ENCODE assay signal across 8 cellular contexts in genomic region chr19:17996826-17997316, GRCh38. TPM values are rescaled to one million over a fixed set of nuclear protein-coding genes. Genes with fewer than 3 reads are reported as not detected.
DNase-seq lines count a peak whose midpoint lies in the region; ATAC-seq and TF ChIP-seq lines count a peak whose summit lies in the region.

No MANE protein-coding gene starts in this region.

- no peak overlapping the region for H3K27ac Mint-ChIP-seq in activated CD4-positive, alpha-beta T cell treated with anti-CD3 and anti-CD28 coated beads, Interleukin-2, amount 10 ng/mL, durations not matched to agents 7 days and 5 days

- no peaks in the 10 kb centered on the region for H3K36me3 ChIP-seq in right lobe of liver

- POLR2A ChIA-PET in activated CD4-positive, alpha-beta T cell treated with anti-CD3 and anti-CD28 coated beads, Interleukin-2, amount 10 ng/mL, durations not matched to agents 7 days and 5 days (lab: Charles Lee), result interaction anchor here (1.9 kb wide), 1 partner anchor 59 kb away, joined by 5 read pairs; no protein-coding TSS in a partner anchor

- H3K27me3 ChIP-seq in right lobe of liver, result no peaks in the 10 kb centered on the region

- ATAC-seq in HG02610 (IDR thresholded peaks at IDR 0.05; ENCODE audit: unreplicated experiment) (peak; percentile 36), right lobe of liver (peak; percentile 78 to 89 (median 87)), GM19452 (IDR thresholded peaks at IDR 0.05; ENCODE audit: unreplicated experiment) (no peak)

- peaks cover 2% of the 10 kb centered on the region for H3K27me3 Mint-ChIP-seq in activated CD4-positive, alpha-beta T cell treated with anti-CD3 and anti-CD28 coated beads, Interleukin-2, amount 10 ng/mL, durations not matched to agents 7 days and 5 days

- peaks cover 4% of the 10 kb centered on the region for H3K36me3 Mint-ChIP-seq in activated CD4-positive, alpha-beta T cell treated with anti-CD3 and anti-CD28 coated beads, Interleukin-2, amount 10 ng/mL, durations not matched to agents 7 days and 5 days (ENCODE audit: low read depth)

- TF ChIP-seq CTCF in choroid plexus epithelial cell (conservative IDR thresholded peaks at IDR 0.05; ENCODE audit: low read depth, low read length) (peak; percentile 96), right lobe of liver (IDR thresholded peaks at IDR 0.05) (peak; percentile 99)

- no peaks in the 10 kb centered on the region for H3K9me3 ChIP-seq in right lobe of liver

- H3K4me3 ChIP-seq in choroid plexus epithelial cell (ENCODE audit: low read depth, low read length) (no peak overlapping the region), right lobe of liver (no peak overlapping the region)

- no peaks in the 10 kb centered on the region for H3K9me3 Mint-ChIP-seq in activated CD4-positive, alpha-beta T cell treated with anti-CD3 and anti-CD28 coated beads, Interleukin-2, amount 10 ng/mL, durations not matched to agents 7 days and 5 days

- H3K27ac ChIP-seq in right lobe of liver, result no peak overlapping the region

- intact Hi-C loops in right lobe of liver (cut with DNase I), result loop anchor here (2.0 to 5.0 kb wide), 2 partner anchors 58 to 130 kb away; no protein-coding TSS in a partner anchor

- WGBS in right lobe of liver (ENCODE audit: insufficient coverage, low coverage, low lambda C conversion rate, missing lambda C conversion rate), result 21% methylated on average over 5 of the region's 15 CpGs

- H3K4me1 Mint-ChIP-seq in activated CD4-positive, alpha-beta T cell treated with anti-CD3 and anti-CD28 coated beads, Interleukin-2, amount 10 ng/mL, durations not matched to agents 7 days and 5 days, result peaks cover 26% of the 10 kb centered on the region

- DNase-seq in COLO829 (ENCODE audit: low spot score) (peak; percentile 63), NCI-H510A treated with DMSO at 0.1 percent for 48 hours (lab: John Stamatoyannopoulos, UW) (peak; percentile 74), choroid plexus epithelial cell (ENCODE audit: low read depth) (peak; percentile 76), right lobe of liver (peak; percentile 86 to 89 (median 87))
- DNase-seq in activated CD4-positive, alpha-beta T cell treated with anti-CD3 and anti-CD28 coated beads, Interleukin-2, amount 10 ng/mL, durations not matched to agents 7 days and 5 days, result peak; percentile 87
- DNase-seq in stimulated activated CD4-positive, alpha-beta T cell treated with anti-CD3 and anti-CD28 coated beads, TNF-alpha, amount 100 ng/mL, for 48 hours (ENCODE audit: low read depth in 3 of 3), result peak; percentile 77 to 82 (median 81)

- peaks cover 0 to 5% (median 1%) of the 10 kb centered on the region in 4 donors for H3K4me1 ChIP-seq in right lobe of liver

- CTCF ChIA-PET in activated CD4-positive, alpha-beta T cell treated with anti-CD3 and anti-CD28 coated beads, Interleukin-2, amount 10 ng/mL, durations not matched to agents 7 days and 5 days (lab: Charles Lee), result interaction anchor here (0.6 to 3.2 kb wide), 15 partner anchors 9 to 239 kb away, joined by 3 to 45 read pairs (median 4); partner anchors contain the start of genes ARRDC2 and CCDC124

- no peak overlapping the region for H3K4me3 Mint-ChIP-seq in activated CD4-positive, alpha-beta T cell treated with anti-CD3 and anti-CD28 coated beads, Interleukin-2, amount 10 ng/mL, durations not matched to agents 7 days and 5 days

- no peak for TF ChIP-seq POLR2A in right lobe of liver (IDR thresholded peaks at IDR 0.05)

RNA-seq across cellular contexts. Expression of gene ARRDC2, which starts 11.1 kb away (rescaled TPM):
- 10 to 100 TPM; 40.1 to 51.1 TPM for total RNA-seq in activated CD4-positive, alpha-beta T cell treated with anti-CD3 and anti-CD28 coated beads, Interleukin-2, amount 10 ng/mL, durations not matched to agents 7 days and 5 days
- 10 to 100 TPM in 4 of 6 experiments, 1 to 10 TPM in 2; 3.6 to 28.5 (median 10.8) TPM for total RNA-seq in right lobe of liver

RNA-seq across cellular contexts. Expression of gene KCNN1, which starts 30.0 kb away (rescaled TPM):
- total RNA-seq in activated CD4-positive, alpha-beta T cell treated with anti-CD3 and anti-CD28 coated beads, Interleukin-2, amount 10 ng/mL, durations not matched to agents 7 days and 5 days, result not detected
- not detected for total RNA-seq in right lobe of liver
